1 cellular context compared by ENCODE assay signal in genomic region chr1:183850852-183851251, GRCh38.
A peak's percentile ranks its signal among the peaks of the same experiment; 100 is the strongest.
TF ChIP-seq lines count a peak whose summit lies in the region.

No MANE protein-coding gene starts in this region.

TF ChIP-seq in endothelial cell of umbilical vein, 7 proteins besides CTCF, POLR2A, EP300 and RAD21 (continued from another document):
- TF ChIP-seq MAX (IDR thresholded peaks at IDR 0.05; ENCODE audit: insufficient read depth, insufficient read length) (no peak), FOS (IDR thresholded peaks at IDR 0.05; ENCODE audit: borderline replicate concordance, insufficient read depth, low read length) (peak; percentile 77)
